18 cellular contexts compared by ENCODE assay signal in the genomic region with DNA sequence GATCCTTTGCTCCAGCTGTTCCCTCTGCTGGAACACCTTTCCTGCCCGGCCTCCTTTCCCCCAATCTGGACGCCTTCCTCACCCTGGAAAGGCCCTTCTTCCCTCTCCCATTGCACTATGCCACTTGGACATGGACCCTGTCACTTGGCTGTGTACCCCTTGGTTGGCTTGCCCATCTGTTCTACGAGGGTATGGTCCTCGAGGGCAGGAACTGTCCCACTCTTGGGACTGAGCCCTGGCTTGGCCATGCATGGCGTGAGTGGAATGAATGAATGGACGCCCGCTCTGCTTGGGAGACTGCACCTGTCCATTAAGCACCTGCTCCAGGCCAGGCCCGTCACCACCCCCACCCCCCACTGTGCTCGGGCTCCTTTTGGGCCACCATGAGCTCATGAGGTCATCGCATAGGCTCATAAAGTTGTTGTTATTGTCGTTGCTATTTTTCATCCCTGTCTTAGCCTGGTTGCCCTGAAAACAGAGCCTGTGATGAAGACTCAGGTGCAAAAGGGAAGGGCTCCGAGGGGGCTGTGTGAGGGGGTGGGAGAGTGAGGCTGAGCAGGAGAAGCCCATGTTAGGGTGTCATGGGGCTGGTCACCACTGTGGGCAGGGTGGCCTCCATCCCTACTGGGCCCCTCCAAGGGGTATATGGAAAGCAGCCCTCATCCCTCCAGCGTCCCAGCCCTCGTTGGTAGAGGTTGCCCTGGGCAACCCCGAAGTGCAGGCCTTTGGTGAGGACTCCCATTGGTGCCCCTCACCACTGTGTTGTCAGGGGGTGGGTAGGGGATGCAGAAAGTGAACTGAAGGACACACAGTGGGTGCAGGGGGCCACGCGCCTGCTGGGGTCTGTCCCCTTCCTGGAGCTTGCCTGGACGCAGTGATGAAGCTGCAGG. TPM values are rescaled to one million over a fixed set of nuclear protein-coding genes. Genes with fewer than 3 reads are reported as not detected.
A peak's percentile ranks its signal among the peaks of the same experiment; 100 is the strongest.
DNase-seq lines count a peak whose midpoint lies in the region; ATAC-seq and TF ChIP-seq lines count a peak whose summit lies in the region.
"Had no signal": no experiment of that assay in that cellular context is flagged by ENCODE, and none has a peak within 500 bp of the region (broad histone marks: within the 10 kb centered on the region; RNA-seq: fewer than 3 reads in every experiment).

No MANE protein-coding gene starts in this region.

- intact Hi-C loops in Caco-2 (cut with micrococcal nuclease; ENCODE audit: unreplicated experiment), result no loop called here

- H3K27ac Mint-ChIP-seq in activated CD8-positive, alpha-beta memory T cell treated with anti-CD3 and anti-CD28 coated beads, Interleukin-2, amount 10 ng/mL, durations not matched to agents 7 days and 5 days, result peak overlapping the region; percentile 77
- peak overlapping the region; percentile 26 for H3K27ac Mint-ChIP-seq in Caco-2 (ENCODE audit: unreplicated experiment)
- H3K27ac Mint-ChIP-seq in activated naive CD8-positive, alpha-beta T cell, result peak overlapping the region; percentile 82
- H3K27ac Mint-ChIP-seq in natural killer cell treated with Interleukin-12 subunit alpha and Interleukin-12 subunit beta and Interleukin-15 and Interleukin-18, amount 100 ng/mL, for 72 hours, result peak overlapping the region in 1 of 2 donors; percentile 14

- H3K4me1 Mint-ChIP-seq in activated CD8-positive, alpha-beta memory T cell treated with anti-CD3 and anti-CD28 coated beads, Interleukin-2, amount 10 ng/mL, durations not matched to agents 7 days and 5 days, result peaks cover 49% of the 10 kb centered on the region
- H3K4me1 Mint-ChIP-seq in Caco-2 (ENCODE audit: low read depth, unreplicated experiment), result no peaks in the 10 kb centered on the region
- peaks cover 62% of the 10 kb centered on the region for H3K4me1 Mint-ChIP-seq in activated naive CD8-positive, alpha-beta T cell (ENCODE audit: low read depth)
- H3K4me1 Mint-ChIP-seq in natural killer cell treated with Interleukin-12 subunit alpha and Interleukin-12 subunit beta and Interleukin-15 and Interleukin-18, amount 100 ng/mL, for 72 hours (ENCODE audit: low read depth in 2 of 2), result peaks cover 19 to 26% of the 10 kb centered on the region in 2 donors

- peaks cover 5% of the 10 kb centered on the region for H3K9me3 Mint-ChIP-seq in activated CD8-positive, alpha-beta memory T cell treated with anti-CD3 and anti-CD28 coated beads, Interleukin-2, amount 10 ng/mL, durations not matched to agents 7 days and 5 days (ENCODE audit: low read depth)
- H3K9me3 Mint-ChIP-seq in Caco-2 (ENCODE audit: unreplicated experiment), result peaks cover 16% of the 10 kb centered on the region
- H3K9me3 Mint-ChIP-seq in activated naive CD8-positive, alpha-beta T cell (ENCODE audit: low read depth), result peaks cover 4% of the 10 kb centered on the region
- H3K9me3 Mint-ChIP-seq in natural killer cell treated with Interleukin-12 subunit alpha and Interleukin-12 subunit beta and Interleukin-15 and Interleukin-18, amount 100 ng/mL, for 72 hours, result peaks cover 12% of the 10 kb centered on the region

- H3K9me3 ChIP-seq in Caco-2, result no peaks in the 10 kb centered on the region
- H3K9me3 ChIP-seq: SK-N-SH had no signal

- H3K27me3 Mint-ChIP-seq in activated CD8-positive, alpha-beta memory T cell treated with anti-CD3 and anti-CD28 coated beads, Interleukin-2, amount 10 ng/mL, durations not matched to agents 7 days and 5 days, result no peaks in the 10 kb centered on the region
- H3K27me3 Mint-ChIP-seq in Caco-2 (ENCODE audit: insufficient read depth, unreplicated experiment), result peaks cover 3% of the 10 kb centered on the region
- no peaks in the 10 kb centered on the region for H3K27me3 Mint-ChIP-seq in activated naive CD8-positive, alpha-beta T cell
- H3K27me3 Mint-ChIP-seq in natural killer cell treated with Interleukin-12 subunit alpha and Interleukin-12 subunit beta and Interleukin-15 and Interleukin-18, amount 100 ng/mL, for 72 hours, result no peaks in the 10 kb centered on the region

- H3K4me1 ChIP-seq in Caco-2, result no peaks in the 10 kb centered on the region

- no peak overlapping the region for H3K4me3 ChIP-seq in Caco-2 (ENCODE audit: low read depth, low read length)
- H3K4me3 ChIP-seq: gastroesophageal sphincter had no signal

- no peak for TF ChIP-seq CTCF in Caco-2 (IDR thresholded peaks at IDR 0.05; ENCODE audit: insufficient read depth in 1 of 2, low read depth in 1 of 2, low read length in 1 of 2, severe bottlenecking in 1 of 2, unreplicated experiment in 1 of 2)
- no peak for TF ChIP-seq CTCF in GM13976 (IDR thresholded peaks at IDR 0.05; ENCODE audit: borderline replicate concordance, control extremely low read depth, extremely low read depth, insufficient read depth, missing control alignments)

- CTCF ChIA-PET in activated CD8-positive, alpha-beta memory T cell treated with anti-CD3 and anti-CD28 coated beads, Interleukin-2, amount 10 ng/mL, durations not matched to agents 7 days and 5 days (lab: Charles Lee), result interaction anchor here (1.2 to 4.1 kb wide), 4 partner anchors 11 to 61 kb away, joined by 3 to 28 read pairs (median 8); no protein-coding TSS in a partner anchor
- CTCF ChIA-PET in Caco-2 (lab: Charles Lee), result interaction anchor here (0.6 kb wide), 1 partner anchor 21 kb away, joined by 4 read pairs; no protein-coding TSS in a partner anchor

- no peaks in the 10 kb centered on the region for H3K36me3 ChIP-seq in Caco-2 (ENCODE audit: control insufficient read depth, insufficient read depth, low read length)
- H3K36me3 ChIP-seq: gastroesophageal sphincter had no signal

- H3K36me3 Mint-ChIP-seq in activated CD8-positive, alpha-beta memory T cell treated with anti-CD3 and anti-CD28 coated beads, Interleukin-2, amount 10 ng/mL, durations not matched to agents 7 days and 5 days, result peaks cover 3% of the 10 kb centered on the region
- no peaks in the 10 kb centered on the region for H3K36me3 Mint-ChIP-seq in Caco-2 (ENCODE audit: insufficient read depth, unreplicated experiment)
- peaks cover 2% of the 10 kb centered on the region for H3K36me3 Mint-ChIP-seq in activated naive CD8-positive, alpha-beta T cell
- H3K36me3 Mint-ChIP-seq in natural killer cell treated with Interleukin-12 subunit alpha and Interleukin-12 subunit beta and Interleukin-15 and Interleukin-18, amount 100 ng/mL, for 72 hours, result no peaks in the 10 kb centered on the region

- DNase-seq in activated CD8-positive, alpha-beta memory T cell treated with anti-CD3 and anti-CD28 coated beads, Interleukin-2, amount 10 ng/mL, durations not matched to agents 7 days and 5 days, result no peak
- no peak for DNase-seq in activated CD8-positive, alpha-beta memory T cell treated with anti-CD3 and anti-CD28 coated beads for 24 hours
- DNase-seq in Caco-2 (no peak), GM13976 (ENCODE audit: low spot score) (no peak)
- peak; percentile 49 for DNase-seq in natural killer cell treated with Interleukin-12 subunit alpha and Interleukin-12 subunit beta and Interleukin-15 and Interleukin-18, amount 100 ng/mL, for 72 hours (ENCODE audit: low spot score)
- DNase-seq in stimulated activated CD4-positive, alpha-beta T cell treated with anti-CD3 and anti-CD28 coated beads, Interleukin-2, amount 100 ng/mL, for 24 hours, result no peak
- DNase-seq: anterior cingulate cortex, Calu3, GF-D8, mesendoderm, NCI-H2081 treated with DMSO at 0.1 percent for 48 hours, NCI-H526 treated with DMSO at 0.1 percent for 48 hours, SK-N-SH, trophoblast cell had no signal

- H3K4me3 Mint-ChIP-seq in activated CD8-positive, alpha-beta memory T cell treated with anti-CD3 and anti-CD28 coated beads, Interleukin-2, amount 10 ng/mL, durations not matched to agents 7 days and 5 days, result no peak overlapping the region
- no peak overlapping the region for H3K4me3 Mint-ChIP-seq in Caco-2 (ENCODE audit: unreplicated experiment)
- peak overlapping the region; percentile 78 for H3K4me3 Mint-ChIP-seq in activated naive CD8-positive, alpha-beta T cell
- no peak overlapping the region for H3K4me3 Mint-ChIP-seq in natural killer cell treated with Interleukin-12 subunit alpha and Interleukin-12 subunit beta and Interleukin-15 and Interleukin-18, amount 100 ng/mL, for 72 hours

- POLR2A ChIA-PET in Caco-2 (lab: Charles Lee), result no interaction called here

- H3K27me3 ChIP-seq in Caco-2 (replicated peaks; ENCODE audit: control insufficient read depth, insufficient read depth, low read length), result no peaks in the 10 kb centered on the region
- H3K27me3 ChIP-seq: gastroesophageal sphincter had no signal

- in situ Hi-C loops in GM13976 (cut with MboI; ENCODE audit: low sequenced_read_pairs, unreplicated experiment), result no loop called here

- ATAC-seq in activated CD8-positive, alpha-beta memory T cell treated with anti-CD3 and anti-CD28 coated beads, Interleukin-2, amount 10 ng/mL, durations not matched to agents 7 days and 5 days, result no peak
- ATAC-seq in natural killer cell treated with Interleukin-12 subunit alpha and Interleukin-12 subunit beta and Interleukin-15 and Interleukin-18, amount 100 ng/mL, for 72 hours, result no peak
- ATAC-seq in HG03442 (IDR thresholded peaks at IDR 0.05; ENCODE audit: unreplicated experiment), result no peak
- ATAC-seq: gastroesophageal sphincter, Panc1 had no signal

- BruUV-seq in Caco-2 (replicated peaks; lab: Mats Ljungman, UMichigan), result no TSS peak

RNA-seq across cellular contexts. Expression of gene IER5L, which starts 57.2 kb away (rescaled TPM):
- total RNA-seq in activated CD8-positive, alpha-beta memory T cell treated with anti-CD3 and anti-CD28 coated beads, Interleukin-2, amount 10 ng/mL, durations not matched to agents 7 days and 5 days, result 1 to 10 TPM; 4.9 to 6.1 TPM
- total RNA-seq in Caco-2 (2022), result 3.9 and 4.1 TPM in 2 replicates
- 1 to 10 TPM in 1 of 2 donors, under 1 TPM in 1; 0.64 to 1.8 TPM for total RNA-seq in natural killer cell treated with Interleukin-12 subunit alpha and Interleukin-12 subunit beta and Interleukin-15 and Interleukin-18, amount 100 ng/mL, for 72 hours
